1 cellular context compared by ENCODE assay signal in genomic region chrX:108439961-108440696, GRCh38.
TF ChIP-seq lines count a peak whose summit lies in the region.

No MANE protein-coding gene starts in this region.

TF ChIP-seq in HepG2, 621 proteins besides CTCF, POLR2A, EP300 and RAD21 (continued from another document):
- no peak for TF ChIP-seq PRDM15 (CRISPR knock-in tag; IDR thresholded peaks at IDR 0.05)
- no peak for TF ChIP-seq ZNF296 (CRISPR knock-in tag; conservative IDR thresholded peaks at IDR 0.05)
- TF ChIP-seq POLR2G (IDR thresholded peaks at IDR 0.05; ENCODE audit: low read depth, low read length): 0 out of 2 replicates have a peak, but pooled peaks have one; percentile 27
- TF ChIP-seq MAFG (CRISPR knock-in tag; IDR thresholded peaks at IDR 0.05): no peak
- no peak for TF ChIP-seq SRSF1 (optimal IDR thresholded peaks at IDR 0.05; ENCODE audit: low read depth, low read length)
- no peak for TF ChIP-seq ZNF329 (CRISPR knock-in tag; IDR thresholded peaks at IDR 0.05; ENCODE audit: low read depth)
